Comparison of ENCODE assay signal across 8 cellular contexts in the genomic region with DNA sequence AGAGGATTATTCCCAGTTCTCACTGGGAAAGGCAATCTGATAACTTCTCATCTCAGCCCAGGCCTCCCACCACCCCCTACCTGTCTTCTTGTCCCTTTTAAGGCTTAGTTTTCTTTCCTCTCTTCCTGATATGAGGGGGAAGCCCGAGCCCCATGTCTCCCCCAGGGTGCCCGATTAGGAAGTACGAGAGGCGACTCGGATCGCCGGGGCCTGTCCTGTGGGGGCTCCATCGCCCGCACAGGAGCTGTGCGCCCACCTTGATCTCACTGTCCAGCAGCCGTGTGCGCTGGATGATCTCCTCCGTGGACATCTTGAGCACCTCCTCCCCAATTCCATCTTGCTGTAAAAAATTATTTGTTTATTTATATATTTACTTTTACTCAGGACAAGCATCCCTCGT. TPM values are rescaled to one million over a fixed set of nuclear protein-coding genes. Genes with fewer than 3 reads are reported as not detected.
DNase-seq lines count a peak whose midpoint lies in the region; ATAC-seq and TF ChIP-seq lines count a peak whose summit lies in the region.

No MANE protein-coding gene starts in this region.

- H3K4me1 ChIP-seq in fibroblast of lung (ENCODE audit: control insufficient read depth, extremely low read depth, insufficient read depth, low read length), result peaks cover 4% of the 10 kb centered on the region
- peaks cover 19% of the 10 kb centered on the region for H3K4me1 ChIP-seq in psoas muscle

- H3K4me2 ChIP-seq in SU-DHL-6 (ENCODE audit: low read depth, low read length, poor library complexity, severe bottlenecking), result peak overlapping the region; percentile 88
- peak overlapping the region; percentile 71 for H3K4me2 ChIP-seq in fibroblast of lung (ENCODE audit: extremely low read depth, insufficient read depth, low read length)

- H3F3A ChIP-seq in SU-DHL-6 (ENCODE audit: insufficient read depth), result no peaks in the 10 kb centered on the region

- H2AFZ ChIP-seq in SU-DHL-6 (ENCODE audit: low read depth, low read length, severe bottlenecking) (peak overlapping the region; percentile 86), fibroblast of lung (ENCODE audit: low read length) (no peak overlapping the region)

- H3K9me3 ChIP-seq in SU-DHL-6 (ENCODE audit: insufficient read depth, low read length) (no peaks in the 10 kb centered on the region), fibroblast of lung (ENCODE audit: control insufficient read depth, insufficient read depth, low read depth, low read length) (no peaks in the 10 kb centered on the region), psoas muscle (no peaks in the 10 kb centered on the region)

- H3K27ac ChIP-seq in SU-DHL-6 (ENCODE audit: low read depth, low read length) (peak overlapping the region; percentile 60), fibroblast of lung (ENCODE audit: insufficient read depth, low read length) (peak overlapping the region; percentile 97), psoas muscle (peak overlapping the region; percentile 90)

- H3K4me3 ChIP-seq in GM12864 (ENCODE audit: low read depth, low read length), result peak overlapping the region; percentile 94
- peak overlapping the region; percentile 90 for H3K4me3 ChIP-seq in SU-DHL-6 (ENCODE audit: insufficient read depth, low read length, poor library complexity, severe bottlenecking)
- peak overlapping the region; percentile 64 to 98 (median 84) for H3K4me3 ChIP-seq in fibroblast of lung (replicated peaks in 1 of 4; ENCODE audit: control extremely low read depth in 1 of 4, insufficient read depth in 1 of 4, low read depth in 3 of 4, low read length in 4 of 4)
- peak overlapping the region; percentile 83 for H3K4me3 ChIP-seq in psoas muscle

- H3K36me3 ChIP-seq in SU-DHL-6 (ENCODE audit: low read length), result no peaks in the 10 kb centered on the region
- peaks cover 24% of the 10 kb centered on the region for H3K36me3 ChIP-seq in fibroblast of lung (ENCODE audit: control insufficient read depth, insufficient read depth, low read length)
- H3K36me3 ChIP-seq in psoas muscle (ENCODE audit: insufficient read depth in 1 of 2, low read depth in 1 of 2), result peaks cover 9 to 47% of the 10 kb centered on the region in 2 donors

- TF ChIP-seq CTCF in GM12864 (IDR thresholded peaks at IDR 0.05; ENCODE audit: low read depth, low read length, missing control alignments) (no peak), SU-DHL-6 (IDR thresholded peaks at IDR 0.05; ENCODE audit: insufficient read depth, low read length, poor library complexity, severe bottlenecking) (no peak), fibroblast of lung (conservative IDR thresholded peaks at IDR 0.05 in 1 of 2, IDR thresholded peaks at IDR 0.05 in 1 of 2; ENCODE audit: low read depth in 1 of 2, low read length in 2 of 2) (no peak), psoas muscle (IDR thresholded peaks at IDR 0.05) (no peak)

- 0 to 1% (median 1%) methylated on average over 14 of the region's 14 CpGs for WGBS in psoas muscle, 3 donors

- no peaks in the 10 kb centered on the region for H3K27me3 ChIP-seq in SU-DHL-6 (ENCODE audit: low read length)
- H3K27me3 ChIP-seq in fibroblast of lung (ENCODE audit: control insufficient read depth, insufficient read depth, low read length), result no peaks in the 10 kb centered on the region
- no peaks in the 10 kb centered on the region for H3K27me3 ChIP-seq in psoas muscle (ENCODE audit: insufficient read depth in 3 of 3, low read length in 2 of 3)

- H3K79me2 ChIP-seq in SU-DHL-6 (ENCODE audit: insufficient read depth, low read length), result peaks cover 26% of the 10 kb centered on the region
- H3K79me2 ChIP-seq in fibroblast of lung (ENCODE audit: control insufficient read depth, insufficient read depth, low read length), result peaks cover 24% of the 10 kb centered on the region

- DNase-seq in GM12864 (ENCODE audit: low read depth) (no peak), fibroblast of lung (ENCODE audit: low read depth in 2 of 2) (no peak), psoas muscle (no peak), 8988T (no peak), MV-4-11 (lab: John Stamatoyannopoulos, UW) (no peak), NCI-H1092 treated with DMSO at 0.1 percent for 48 hours (lab: John Stamatoyannopoulos, UW) (no peak)

- H3K9ac ChIP-seq in SU-DHL-6 (ENCODE audit: low read length) (peak overlapping the region; percentile 91), fibroblast of lung (ENCODE audit: insufficient read depth, low read length) (peak overlapping the region; percentile 96)

- H4K20me1 ChIP-seq in SU-DHL-6 (ENCODE audit: low read depth, low read length) (no peaks in the 10 kb centered on the region), fibroblast of lung (ENCODE audit: control insufficient read depth, extremely low read depth, insufficient read depth, low read length) (no peaks in the 10 kb centered on the region)

- ATAC-seq in psoas muscle (peak in 1 of 4 donors; percentile 2), GM18502 (IDR thresholded peaks at IDR 0.05; ENCODE audit: poor library complexity, unreplicated experiment) (no peak)

- intact Hi-C loops in psoas muscle (cut with DNase I), result loop anchor here in 1 of 2 donors (1.0 kb wide), 1 partner anchor 17 kb away; a partner anchor contains a TSS

- no peaks in the 10 kb centered on the region for H3K9me2 ChIP-seq in SU-DHL-6 (replicated peaks; ENCODE audit: insufficient read depth, low read length)

RNA-seq across cellular contexts. Expression of a gene that starts 0.6 kb away (rescaled TPM):
- total RNA-seq in fibroblast of lung, result 107 and 155 TPM in 2 replicates
- polyA plus RNA-seq in fibroblast of lung, result 294 and 353 TPM in 2 replicates
- polyA plus RNA-seq in fibroblast of lung (2012), result 291 and 347 TPM in 2 replicates
- polyA minus RNA-seq in fibroblast of lung (ENCODE audit: low replicate concordance), result 87.6 and 137 TPM in 2 replicates
- 100 to 1,000 TPM; 141 to 255 (median 191) TPM for total RNA-seq in psoas muscle
- 100 to 1,000 TPM; 300 to 346 (median 316) TPM for polyA plus RNA-seq in psoas muscle

RNA-seq across cellular contexts. Expression of a gene that starts 17.2 kb away (rescaled TPM):
- 46.0 and 62.9 TPM in 2 replicates for total RNA-seq in fibroblast of lung
- 52.2 and 88.7 TPM in 2 replicates for polyA plus RNA-seq in fibroblast of lung
- 84.9 and 110 TPM in 2 replicates for polyA plus RNA-seq in fibroblast of lung (2012)
- polyA minus RNA-seq in fibroblast of lung (ENCODE audit: low replicate concordance), result 59.6 and 124 TPM in 2 replicates
- 10 to 100 TPM; 14.7 to 26.9 (median 19.9) TPM for total RNA-seq in psoas muscle
- 10 to 100 TPM; 27.0 to 35.3 (median 29.1) TPM for polyA plus RNA-seq in psoas muscle

RNA-seq across cellular contexts. Expression of a gene that starts 23.3 kb away (rescaled TPM):
- under 0.01 and 0.17 TPM in 2 replicates for total RNA-seq in fibroblast of lung
- polyA plus RNA-seq in fibroblast of lung, result not detected in 2 replicates
- polyA plus RNA-seq in fibroblast of lung (2012), result 0.07 TPM in 1 of 2 replicates, not detected in the other
- not detected in 2 replicates for polyA minus RNA-seq in fibroblast of lung (ENCODE audit: low replicate concordance)
- total RNA-seq in psoas muscle, result 10 to 100 TPM; 47.5 to 90.6 (median 59.5) TPM
- 10 to 100 TPM; 37.6 to 79.3 (median 50.0) TPM for polyA plus RNA-seq in psoas muscle

RNA-seq across cellular contexts. Expression of a gene that starts 47.3 kb away (rescaled TPM):
- not detected in 2 replicates for total RNA-seq in fibroblast of lung
- not detected in 2 replicates for polyA plus RNA-seq in fibroblast of lung
- not detected in 2 replicates for polyA plus RNA-seq in fibroblast of lung (2012)
- not detected in 2 replicates for polyA minus RNA-seq in fibroblast of lung (ENCODE audit: low replicate concordance)
- 1 to 10 TPM; 3.6 to 8.3 (median 5.6) TPM for total RNA-seq in psoas muscle
- polyA plus RNA-seq in psoas muscle, result 1 to 10 TPM; 1.6 to 3.5 (median 3.1) TPM

Comparison
In these comparisons a context has a peak if more than half of its experiments do, and no peak if none do; other contexts are left out.
1. RNA of a gene that starts 23.3 kb away (total RNA-seq): 47.5 to 90.6 TPM in psoas muscle; under 0.01 to 0.17 TPM in fibroblast of lung; every median in the first group is over 10 times any median in the second.
2. Peak in every context shown above with its lines, with median percentiles within 50 percentile points of each other: H3K4me3 ChIP-seq and H3K27ac ChIP-seq.